24 cellular contexts compared by ENCODE assay signal in genomic region chr11:12867531-12867930, GRCh38.
"Had no signal": no experiment of that assay in that cellular context is flagged by ENCODE, and none has a peak within 500 bp of the region (broad histone marks: within the 10 kb centered on the region; RNA-seq: fewer than 3 reads in every experiment).

No MANE protein-coding gene starts in this region.

- H3K9me3 Mint-ChIP-seq: activated B cell treated with CpG ODN at 0.5 μM for 24 hours; activated naive CD4-positive, alpha-beta T cell treated with anti-CD3 and anti-CD28 coated beads for 36 hours; naive thymus-derived CD8-positive, alpha-beta T cell had no signal

- H3K36me3 ChIP-seq: lower lobe of right lung, ovary, prostate gland had no signal

- H3K9me3 ChIP-seq: lower lobe of right lung, ovary, prostate gland had no signal

- FAIRE-seq: endothelial cell of umbilical vein had no signal

- H3K4me3 ChIP-seq: hepatocyte, lower lobe of right lung, ovary, prostate gland, skin epidermis had no signal

- H3K27ac ChIP-seq: hepatocyte, lower lobe of right lung, ovary, prostate gland, skin epidermis had no signal

- H3K4me1 ChIP-seq: lower lobe of right lung, prostate gland had no signal

- H3K27me3 ChIP-seq: hepatocyte, ovary had no signal

- H3K4me2 ChIP-seq: hepatocyte had no signal

- H2AFZ ChIP-seq: hepatocyte had no signal

- ATAC-seq: activated CD4-positive, alpha-beta T cell treated with anti-CD3 and anti-CD28 coated beads for 36 hours; esophagus mucosa; lower lobe of right lung; naive thymus-derived CD8-positive, alpha-beta T cell; right cardiac atrium; stimulated activated naive B cell treated with anti-CD40 and anti-IgM and Interleukin-4, amounts not matched to agents 10 μg/mL and 1 μg/mL and 100 μg/mL, for 72 hours had no signal

- H3K4me1 Mint-ChIP-seq: immature natural killer cell had no signal

- DNase-seq: activated B cell treated with CpG ODN at 0.5 μM for 24 hours; activated CD4-positive, alpha-beta T cell treated with anti-CD3 and anti-CD28 coated beads for 36 hours; activated CD4-positive, alpha-beta T cell treated with anti-CD3 and anti-CD28 coated beads, Interleukin-2, amount 50 U/mL, for 48 hours; activated CD8-positive, alpha-beta memory T cell treated with anti-CD3 and anti-CD28 coated beads, Interleukin-2, amount 50 U/mL, for 48 hours; activated effector memory CD4-positive, alpha-beta T cell treated with Interleukin-2 at 50 U/mL for 16 hours; activated naive CD4-positive, alpha-beta T cell treated with anti-CD3 and anti-CD28 coated beads for 36 hours; activated T-cell treated with anti-CD3 and anti-CD28 coated beads, Interleukin-2, amount 50 U/mL, for 48 hours; amygdala; effector CD8-positive, alpha-beta T cell; foreskin melanocyte; glutamatergic neuron; immature natural killer cell; lower lobe of right lung; naive thymus-derived CD8-positive, alpha-beta T cell; ovary; right cardiac atrium; stimulated activated CD4-positive, alpha-beta T cell treated with anti-CD3 and anti-CD28 coated beads, Interleukin-15, amount 100 ng/mL, for 24 hours; stimulated activated naive B cell treated with anti-CD40 and anti-IgM and Interleukin-4, amounts not matched to agents 10 μg/mL and 1 μg/mL and 100 μg/mL, for 72 hours; T1000 had no signal

- H3K4me3 Mint-ChIP-seq: activated B cell treated with CpG ODN at 0.5 μM for 24 hours; activated CD4-positive, alpha-beta T cell treated with anti-CD3 and anti-CD28 coated beads for 36 hours; activated naive CD4-positive, alpha-beta T cell treated with anti-CD3 and anti-CD28 coated beads for 36 hours; immature natural killer cell; naive thymus-derived CD8-positive, alpha-beta T cell; stimulated activated naive B cell treated with anti-CD40 and anti-IgM and Interleukin-4, amounts not matched to agents 10 μg/mL and 1 μg/mL and 100 μg/mL, for 72 hours had no signal

- H3K27ac Mint-ChIP-seq: activated B cell treated with CpG ODN at 0.5 μM for 24 hours; activated CD4-positive, alpha-beta T cell treated with anti-CD3 and anti-CD28 coated beads for 36 hours; activated naive CD4-positive, alpha-beta T cell treated with anti-CD3 and anti-CD28 coated beads for 36 hours; immature natural killer cell; naive thymus-derived CD8-positive, alpha-beta T cell; stimulated activated naive B cell treated with anti-CD40 and anti-IgM and Interleukin-4, amounts not matched to agents 10 μg/mL and 1 μg/mL and 100 μg/mL, for 72 hours had no signal

- H3K36me3 Mint-ChIP-seq: immature natural killer cell; naive thymus-derived CD8-positive, alpha-beta T cell; stimulated activated naive B cell treated with anti-CD40 and anti-IgM and Interleukin-4, amounts not matched to agents 10 μg/mL and 1 μg/mL and 100 μg/mL, for 72 hours had no signal
